3 cellular contexts compared by ENCODE assay signal in genomic region chr1:46603481-46603857, GRCh38.
TF ChIP-seq lines count a peak whose summit lies in the region.

No MANE protein-coding gene starts in this region.

TF ChIP-seq in A549, 52 proteins besides CTCF, POLR2A, EP300 and RAD21:
- TF ChIP-seq ATOH8 (CRISPR knock-in tag; IDR thresholded peaks at IDR 0.05; ENCODE audit: low read depth): no peak
- TF ChIP-seq FOSL2 (IDR thresholded peaks at IDR 0.05): no peak
- TF ChIP-seq FOSL2 (CRISPR knock-in tag; IDR thresholded peaks at IDR 0.05): no peak
- no peak for TF ChIP-seq ZSCAN20 (CRISPR knock-in tag; IDR thresholded peaks at IDR 0.05)
- TF ChIP-seq BHLHE40 (IDR thresholded peaks at IDR 0.05; ENCODE audit: low read depth, low read length): no peak
- no peak for TF ChIP-seq JUNB (IDR thresholded peaks at IDR 0.05)
- no peak for TF ChIP-seq REST (IDR thresholded peaks at IDR 0.05)
- TF ChIP-seq JUN (IDR thresholded peaks at IDR 0.05): no peak
- TF ChIP-seq ELK1 (IDR thresholded peaks at IDR 0.05; ENCODE audit: low read depth, low read length): no peak
- no peak for TF ChIP-seq NPAS2 (CRISPR knock-in tag; IDR thresholded peaks at IDR 0.05; ENCODE audit: borderline replicate concordance)
- no peak for TF ChIP-seq TP53 (CRISPR knock-in tag; IDR thresholded peaks at IDR 0.05)
- no peak for TF ChIP-seq HOXB13 (CRISPR knock-in tag; IDR thresholded peaks at IDR 0.05; ENCODE audit: low read depth)

TF ChIP-seq in HEK293, 187 proteins besides CTCF, POLR2A, EP300 and RAD21:
- TF ChIP-seq YY1 (tag by site-specific recombination; IDR thresholded peaks at IDR 0.05): no peak

TF ChIP-seq in GM12878, 131 proteins besides CTCF, POLR2A, EP300 and RAD21:
- TF ChIP-seq IRF4 (IDR thresholded peaks at IDR 0.05; ENCODE audit: low read depth, low read length): no peak
- no peak for TF ChIP-seq EED (IDR thresholded peaks at IDR 0.05; ENCODE audit: low read depth)
- no peak for TF ChIP-seq WRNIP1 (IDR thresholded peaks at IDR 0.05; ENCODE audit: borderline replicate concordance, low read depth, low read length)
- no peak for TF ChIP-seq POLR2AphosphoS5 (IDR thresholded peaks at IDR 0.05; ENCODE audit: low read length)
- TF ChIP-seq CREB1 (IDR thresholded peaks at IDR 0.05; ENCODE audit: low read depth): no peak
- no peak for TF ChIP-seq BCLAF1 (IDR thresholded peaks at IDR 0.05)
- TF ChIP-seq NRF1 (conservative IDR thresholded peaks at IDR 0.05; ENCODE audit: low read depth, low read length): no peak
- TF ChIP-seq NKRF (conservative IDR thresholded peaks at IDR 0.05): no peak
- TF ChIP-seq PKNOX1 (IDR thresholded peaks at IDR 0.05): no peak
